Comparison of ENCODE assay signal across 17 cellular contexts in the genomic region with DNA sequence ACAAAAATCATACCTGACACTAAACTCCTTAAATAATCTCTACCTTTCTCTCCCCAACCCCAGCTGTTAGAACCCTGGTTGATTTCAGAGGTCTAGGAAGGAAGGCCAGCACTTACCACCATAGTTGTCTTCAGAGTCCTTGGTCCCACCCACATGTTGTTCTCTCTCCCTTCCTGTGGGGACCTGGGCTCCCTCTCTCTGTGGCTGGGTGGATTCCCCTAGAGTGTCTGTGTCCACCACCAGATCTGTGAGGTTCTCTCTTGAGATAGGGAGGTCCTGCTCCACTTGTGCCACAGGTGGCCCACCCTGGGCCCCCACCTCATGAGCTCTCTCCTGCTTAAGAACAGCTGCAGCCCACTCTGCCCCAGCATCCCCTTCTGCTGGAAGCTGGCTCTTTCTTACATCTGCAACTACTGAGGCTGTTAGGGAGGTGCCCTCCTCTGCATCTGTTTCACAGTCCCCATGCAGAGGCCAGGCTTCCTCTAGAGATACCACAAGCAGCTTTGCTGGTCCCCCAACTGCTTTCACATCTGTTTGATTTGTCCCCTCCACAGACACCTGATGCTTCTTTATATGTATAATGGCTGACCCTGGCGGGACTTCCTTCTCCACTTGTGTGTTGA. TPM values are rescaled to one million over a fixed set of nuclear protein-coding genes. Genes with fewer than 3 reads are reported as not detected.
DNase-seq lines count a peak whose midpoint lies in the region; ATAC-seq lines count a peak whose summit lies in the region.
"Had no signal": no experiment of that assay in that cellular context is flagged by ENCODE, and none has a peak within 500 bp of the region (broad histone marks: within the 10 kb centered on the region; RNA-seq: fewer than 3 reads in every experiment).

No MANE protein-coding gene starts in this region.

- POLR2A ChIA-PET in activated naive CD8-positive, alpha-beta T cell treated with anti-CD3 and anti-CD28 coated beads, Interleukin-2, amount 10 ng/mL, durations not matched to agents 7 days and 5 days (lab: Charles Lee) = interaction anchor here (0.8 to 3.9 kb wide), 11 partner anchors 9 to 386 kb away, joined by 3 to 54 read pairs (median 4); a partner anchor contains a TSS

- DNase-seq in activated CD8-positive, alpha-beta memory T cell treated with anti-CD3 and anti-CD28 coated beads, Interleukin-2, amount 10 ng/mL, durations not matched to agents 7 days and 5 days = peak; percentile 69
- DNase-seq in activated CD8-positive, alpha-beta memory T cell treated with anti-CD3 and anti-CD28 coated beads for 24 hours = no peak
- peak; percentile 57 for DNase-seq in activated naive CD8-positive, alpha-beta T cell treated with anti-CD3 and anti-CD28 coated beads, Interleukin-2, amount 10 ng/mL, durations not matched to agents 7 days and 5 days
- no peak for DNase-seq in T1000 (lab: John Stamatoyannopoulos, UW)
- no peak for DNase-seq in SIG-M5 treated with dmso at 0.1 percent for 504 hours (lab: John Stamatoyannopoulos, UW; ENCODE audit: unreplicated experiment)
- DNase-seq: COR-L47; effector memory CD4-positive, alpha-beta T cell; GF-D8; H7; left lung; NCI-H1048; posterior cingulate gyrus; SHP77 had no signal

- H3K36me3 Mint-ChIP-seq in activated CD8-positive, alpha-beta memory T cell treated with anti-CD3 and anti-CD28 coated beads, Interleukin-2, amount 10 ng/mL, durations not matched to agents 7 days and 5 days = peaks cover 52% of the 10 kb centered on the region
- peaks cover 50% of the 10 kb centered on the region for H3K36me3 Mint-ChIP-seq in activated naive CD8-positive, alpha-beta T cell treated with anti-CD3 and anti-CD28 coated beads, Interleukin-2, amount 10 ng/mL, durations not matched to agents 7 days and 5 days
- H3K36me3 Mint-ChIP-seq in stimulated activated memory B cell treated with anti-CD40 and anti-IgM and Interleukin-4, amounts not matched to agents 10 μg/mL and 1 μg/mL and 100 μg/mL, for 72 hours = peaks cover 70% of the 10 kb centered on the region

- CTCF ChIA-PET in activated CD8-positive, alpha-beta memory T cell treated with anti-CD3 and anti-CD28 coated beads, Interleukin-2, amount 10 ng/mL, durations not matched to agents 7 days and 5 days (lab: Charles Lee) = interaction anchor here (0.8 to 32.1 kb wide), 8 partner anchors 7 to 167 kb away, joined by 3 to 936 read pairs (median 7); a partner anchor contains a TSS

- no peaks in the 10 kb centered on the region for H3K9me3 Mint-ChIP-seq in activated CD8-positive, alpha-beta memory T cell treated with anti-CD3 and anti-CD28 coated beads, Interleukin-2, amount 10 ng/mL, durations not matched to agents 7 days and 5 days (ENCODE audit: low read depth)
- no peaks in the 10 kb centered on the region for H3K9me3 Mint-ChIP-seq in activated naive CD8-positive, alpha-beta T cell treated with anti-CD3 and anti-CD28 coated beads, Interleukin-2, amount 10 ng/mL, durations not matched to agents 7 days and 5 days
- H3K9me3 Mint-ChIP-seq in stimulated activated memory B cell treated with anti-CD40 and anti-IgM and Interleukin-4, amounts not matched to agents 10 μg/mL and 1 μg/mL and 100 μg/mL, for 72 hours = no peaks in the 10 kb centered on the region
- H3K9me3 Mint-ChIP-seq: activated naive CD4-positive, alpha-beta T cell treated with anti-CD3 and anti-CD28 coated beads, Interleukin-2, amount 50 U/mL, for 24 hours had no signal

- H3K4me3 Mint-ChIP-seq in activated CD8-positive, alpha-beta memory T cell treated with anti-CD3 and anti-CD28 coated beads, Interleukin-2, amount 10 ng/mL, durations not matched to agents 7 days and 5 days = peak overlapping the region; percentile 53
- H3K4me3 Mint-ChIP-seq in activated naive CD8-positive, alpha-beta T cell treated with anti-CD3 and anti-CD28 coated beads, Interleukin-2, amount 10 ng/mL, durations not matched to agents 7 days and 5 days = peak overlapping the region; percentile 62
- no peak overlapping the region for H3K4me3 Mint-ChIP-seq in stimulated activated memory B cell treated with anti-CD40 and anti-IgM and Interleukin-4, amounts not matched to agents 10 μg/mL and 1 μg/mL and 100 μg/mL, for 72 hours
- H3K4me3 Mint-ChIP-seq: activated naive CD4-positive, alpha-beta T cell treated with anti-CD3 and anti-CD28 coated beads, Interleukin-2, amount 50 U/mL, for 24 hours had no signal

- ATAC-seq in activated CD8-positive, alpha-beta memory T cell treated with anti-CD3 and anti-CD28 coated beads, Interleukin-2, amount 10 ng/mL, durations not matched to agents 7 days and 5 days = peak; percentile 81
- peak; percentile 58 for ATAC-seq in GM21786 (IDR thresholded peaks at IDR 0.05; ENCODE audit: unreplicated experiment)
- ATAC-seq in activated naive CD8-positive, alpha-beta T cell treated with anti-CD3 and anti-CD28 coated beads, Interleukin-2, amount 10 ng/mL, durations not matched to agents 7 days and 5 days (ENCODE audit: low read depth) = peak; percentile 86
- no peak for ATAC-seq in stimulated activated memory B cell treated with anti-CD40 and anti-IgM and Interleukin-4, amounts not matched to agents 10 μg/mL and 1 μg/mL and 100 μg/mL, for 72 hours
- ATAC-seq in GM19463 (IDR thresholded peaks at IDR 0.05; ENCODE audit: unreplicated experiment) = no peak
- ATAC-seq: left lung had no signal

- H3K4me1 Mint-ChIP-seq in activated CD8-positive, alpha-beta memory T cell treated with anti-CD3 and anti-CD28 coated beads, Interleukin-2, amount 10 ng/mL, durations not matched to agents 7 days and 5 days = peaks cover 53% of the 10 kb centered on the region
- H3K4me1 Mint-ChIP-seq in activated naive CD8-positive, alpha-beta T cell treated with anti-CD3 and anti-CD28 coated beads, Interleukin-2, amount 10 ng/mL, durations not matched to agents 7 days and 5 days = peaks cover 40% of the 10 kb centered on the region
- H3K4me1 Mint-ChIP-seq in stimulated activated memory B cell treated with anti-CD40 and anti-IgM and Interleukin-4, amounts not matched to agents 10 μg/mL and 1 μg/mL and 100 μg/mL, for 72 hours = peaks cover 55% of the 10 kb centered on the region

- H3K27ac Mint-ChIP-seq in activated CD8-positive, alpha-beta memory T cell treated with anti-CD3 and anti-CD28 coated beads, Interleukin-2, amount 10 ng/mL, durations not matched to agents 7 days and 5 days = peak overlapping the region; percentile 90
- peak overlapping the region; percentile 91 for H3K27ac Mint-ChIP-seq in activated naive CD8-positive, alpha-beta T cell treated with anti-CD3 and anti-CD28 coated beads, Interleukin-2, amount 10 ng/mL, durations not matched to agents 7 days and 5 days
- H3K27ac Mint-ChIP-seq in stimulated activated memory B cell treated with anti-CD40 and anti-IgM and Interleukin-4, amounts not matched to agents 10 μg/mL and 1 μg/mL and 100 μg/mL, for 72 hours = peak overlapping the region; percentile 14
- H3K27ac Mint-ChIP-seq: activated naive CD4-positive, alpha-beta T cell treated with anti-CD3 and anti-CD28 coated beads, Interleukin-2, amount 50 U/mL, for 24 hours had no signal

- H3K27me3 Mint-ChIP-seq in activated CD8-positive, alpha-beta memory T cell treated with anti-CD3 and anti-CD28 coated beads, Interleukin-2, amount 10 ng/mL, durations not matched to agents 7 days and 5 days = no peaks in the 10 kb centered on the region
- H3K27me3 Mint-ChIP-seq in activated naive CD8-positive, alpha-beta T cell treated with anti-CD3 and anti-CD28 coated beads, Interleukin-2, amount 10 ng/mL, durations not matched to agents 7 days and 5 days = no peaks in the 10 kb centered on the region
- H3K27me3 Mint-ChIP-seq in stimulated activated memory B cell treated with anti-CD40 and anti-IgM and Interleukin-4, amounts not matched to agents 10 μg/mL and 1 μg/mL and 100 μg/mL, for 72 hours = no peaks in the 10 kb centered on the region
- H3K27me3 Mint-ChIP-seq: activated naive CD4-positive, alpha-beta T cell treated with anti-CD3 and anti-CD28 coated beads, Interleukin-2, amount 50 U/mL, for 24 hours had no signal

RNA-seq across cellular contexts. Expression of a gene that starts 5.2 kb away (rescaled TPM):
- 10 to 100 TPM; 67.4 to 83.9 TPM for total RNA-seq in activated CD8-positive, alpha-beta memory T cell treated with anti-CD3 and anti-CD28 coated beads, Interleukin-2, amount 10 ng/mL, durations not matched to agents 7 days and 5 days
- total RNA-seq in activated naive CD8-positive, alpha-beta T cell treated with anti-CD3 and anti-CD28 coated beads, Interleukin-2, amount 10 ng/mL, durations not matched to agents 7 days and 5 days = 10 to 100 TPM; 50.2 to 52.2 TPM

RNA-seq across cellular contexts. Expression of a gene that starts 8.3 kb away (rescaled TPM):
- 1,000 to 10,000 TPM; 1,499 to 1,522 TPM for total RNA-seq in activated CD8-positive, alpha-beta memory T cell treated with anti-CD3 and anti-CD28 coated beads, Interleukin-2, amount 10 ng/mL, durations not matched to agents 7 days and 5 days
- total RNA-seq in activated naive CD8-positive, alpha-beta T cell treated with anti-CD3 and anti-CD28 coated beads, Interleukin-2, amount 10 ng/mL, durations not matched to agents 7 days and 5 days = 1,000 to 10,000 TPM; 1,168 to 1,207 TPM

RNA-seq across cellular contexts. Expression of a gene that starts 21.1 kb away (rescaled TPM):
- 10 to 100 TPM; 30.2 to 36.4 TPM for total RNA-seq in activated CD8-positive, alpha-beta memory T cell treated with anti-CD3 and anti-CD28 coated beads, Interleukin-2, amount 10 ng/mL, durations not matched to agents 7 days and 5 days
- total RNA-seq in activated naive CD8-positive, alpha-beta T cell treated with anti-CD3 and anti-CD28 coated beads, Interleukin-2, amount 10 ng/mL, durations not matched to agents 7 days and 5 days = 10 to 100 TPM; 33.1 to 33.9 TPM

RNA-seq across cellular contexts. Expression of a gene that starts 25.4 kb away (rescaled TPM):
- 100 to 1,000 TPM; 257 to 293 TPM for total RNA-seq in activated CD8-positive, alpha-beta memory T cell treated with anti-CD3 and anti-CD28 coated beads, Interleukin-2, amount 10 ng/mL, durations not matched to agents 7 days and 5 days
- total RNA-seq in activated naive CD8-positive, alpha-beta T cell treated with anti-CD3 and anti-CD28 coated beads, Interleukin-2, amount 10 ng/mL, durations not matched to agents 7 days and 5 days = 100 to 1,000 TPM; 245 to 251 TPM

RNA-seq across cellular contexts. Expression of a gene that starts 30.6 kb away (rescaled TPM):
- total RNA-seq in activated CD8-positive, alpha-beta memory T cell treated with anti-CD3 and anti-CD28 coated beads, Interleukin-2, amount 10 ng/mL, durations not matched to agents 7 days and 5 days = 100 to 1,000 TPM; 165 to 184 TPM
- 100 to 1,000 TPM; 261 to 271 TPM for total RNA-seq in activated naive CD8-positive, alpha-beta T cell treated with anti-CD3 and anti-CD28 coated beads, Interleukin-2, amount 10 ng/mL, durations not matched to agents 7 days and 5 days

Comparison
In these comparisons a context has a peak if more than half of its experiments do, and no peak if none do; other contexts are left out.
1. DNase-seq: peak in activated CD8-positive, alpha-beta memory T cell treated with anti-CD3 and anti-CD28 coated beads, Interleukin-2, amount 10 ng/mL, durations not matched to agents 7 days and 5 days (single experiment) and activated naive CD8-positive, alpha-beta T cell treated with anti-CD3 and anti-CD28 coated beads, Interleukin-2, amount 10 ng/mL, durations not matched to agents 7 days and 5 days (single experiment); none in activated CD8-positive, alpha-beta memory T cell treated with anti-CD3 and anti-CD28 coated beads for 24 hours (single experiment), T1000 (single experiment) and SIG-M5 treated with dmso at 0.1 percent for 504 hours (single experiment).
2. ATAC-seq: peak in activated CD8-positive, alpha-beta memory T cell treated with anti-CD3 and anti-CD28 coated beads, Interleukin-2, amount 10 ng/mL, durations not matched to agents 7 days and 5 days (single experiment), GM21786 (single experiment) and activated naive CD8-positive, alpha-beta T cell treated with anti-CD3 and anti-CD28 coated beads, Interleukin-2, amount 10 ng/mL, durations not matched to agents 7 days and 5 days (single experiment); none in stimulated activated memory B cell treated with anti-CD40 and anti-IgM and Interleukin-4, amounts not matched to agents 10 μg/mL and 1 μg/mL and 100 μg/mL, for 72 hours (single experiment) and GM19463 (single experiment).
3. H3K27ac Mint-ChIP-seq: peak in every context shown above with its lines; median percentile 91 in activated naive CD8-positive, alpha-beta T cell treated with anti-CD3 and anti-CD28 coated beads, Interleukin-2, amount 10 ng/mL, durations not matched to agents 7 days and 5 days; 90 in activated CD8-positive, alpha-beta memory T cell treated with anti-CD3 and anti-CD28 coated beads, Interleukin-2, amount 10 ng/mL, durations not matched to agents 7 days and 5 days; 14 in stimulated activated memory B cell treated with anti-CD40 and anti-IgM and Interleukin-4, amounts not matched to agents 10 μg/mL and 1 μg/mL and 100 μg/mL, for 72 hours.